ENCODE assay signal across 9 cellular contexts in genomic region chr17:50469005-50469605, GRCh38. TPM values are rescaled to one million over a fixed set of nuclear protein-coding genes. Genes with fewer than 3 reads are reported as not detected.
DNase-seq lines count a peak whose midpoint lies in the region; ATAC-seq and TF ChIP-seq lines count a peak whose summit lies in the region.
"Had no signal": no experiment of that assay in that cellular context is flagged by ENCODE, and none has a peak within 500 bp of the region (broad histone marks: within the 10 kb centered on the region; RNA-seq: fewer than 3 reads in every experiment).

No MANE protein-coding gene starts in this region.

- no peak overlapping the region for H3K9ac ChIP-seq in SK-N-SH
- H3K9ac ChIP-seq: parathyroid adenoma had no signal

- H3K36me3 Mint-ChIP-seq in activated CD4-positive, alpha-beta T cell treated with anti-CD3 and anti-CD28 coated beads, Interleukin-2, amount 10 ng/mL, durations not matched to agents 7 days and 5 days (ENCODE audit: low read depth): no peaks in the 10 kb centered on the region

- H3K4me2 ChIP-seq in SK-N-SH: peak overlapping the region; percentile 57; the same call in 1 of the 2 replicates

- peaks cover 0 to 17% of the 10 kb centered on the region in 2 experiments; a peak in 1 of 4 replicates for H3K4me1 ChIP-seq in SK-N-SH (ENCODE audit: control insufficient read depth in 1 of 2, insufficient read depth in 2 of 2, low read depth in 1 of 2, low read length in 1 of 2)
- H3K4me1 ChIP-seq in right cardiac atrium (ENCODE audit: control insufficient read depth, insufficient read depth, low read length): peaks cover 5% of the 10 kb centered on the region

- H3K27ac ChIP-seq in SK-N-SH (ENCODE audit: low read depth in 2 of 2, low read length in 1 of 2) (no peak overlapping the region), right cardiac atrium (ENCODE audit: low read length) (no peak overlapping the region)
- H3K27ac ChIP-seq: parathyroid adenoma had no signal

- peaks cover 14% of the 10 kb centered on the region for H3K27me3 Mint-ChIP-seq in activated CD4-positive, alpha-beta T cell treated with anti-CD3 and anti-CD28 coated beads, Interleukin-2, amount 10 ng/mL, durations not matched to agents 7 days and 5 days

- TF ChIP-seq EP300 in SK-N-SH (IDR thresholded peaks at IDR 0.05; ENCODE audit: borderline replicate concordance in 1 of 2, low read depth in 1 of 2, low read length in 1 of 2): no peak

- H3K79me2 ChIP-seq in SK-N-SH (ENCODE audit: insufficient read depth): no peaks in the 10 kb centered on the region
- H3K79me2 ChIP-seq: parathyroid adenoma had no signal

- H3K4me1 Mint-ChIP-seq in activated CD4-positive, alpha-beta T cell treated with anti-CD3 and anti-CD28 coated beads, Interleukin-2, amount 10 ng/mL, durations not matched to agents 7 days and 5 days: peaks cover 18% of the 10 kb centered on the region

- no peak for DNase-seq in AG10803 (ENCODE audit: low read depth)
- DNase-seq in SK-N-SH: peak; percentile 86
- peak in 1 of 3 donors; percentile 65 for DNase-seq in right cardiac atrium
- DNase-seq in posterior vena cava (ENCODE audit: low spot score): peak; percentile 75
- DNase-seq in cortex of kidney (lab: John Stamatoyannopoulos, UW): no peak
- DNase-seq in activated CD4-positive, alpha-beta T cell treated with anti-CD3 and anti-CD28 coated beads, Interleukin-2, amount 10 ng/mL, durations not matched to agents 7 days and 5 days: no peak
- DNase-seq in activated CD4-positive, alpha-beta T cell treated with anti-CD3 and anti-CD28 coated beads for 1 hour: no peak
- DNase-seq in NCI-H524 treated with DMSO at 0.1 percent for 48 hours (lab: John Stamatoyannopoulos, UW): no peak

- no peaks in the 10 kb centered on the region; the same call in 1 of the 2 replicates for H4K20me1 ChIP-seq in SK-N-SH (ENCODE audit: insufficient read depth)

- no peak for TF ChIP-seq RAD21 in SK-N-SH (IDR thresholded peaks at IDR 0.05; ENCODE audit: low read length)

- 32% methylated on average over 40 of the region's 51 CpGs for WGBS in SK-N-SH (ENCODE audit: low lambda C conversion rate)
- WGBS in right cardiac atrium: 6% methylated on average over 51 of the region's 51 CpGs

- no peaks in the 10 kb centered on the region for H3K9me2 ChIP-seq in SK-N-SH

- TF ChIP-seq CTCF in AG10803 (conservative IDR thresholded peaks at IDR 0.05; ENCODE audit: low read length): no peak
- no peak for TF ChIP-seq CTCF in SK-N-SH (IDR thresholded peaks at IDR 0.05)

- H3K9me3 ChIP-seq in SK-N-SH (no peaks in the 10 kb centered on the region), right cardiac atrium (ENCODE audit: control insufficient read depth, low read length) (no peaks in the 10 kb centered on the region)

- no peaks in the 10 kb centered on the region for H3F3A ChIP-seq in SK-N-SH (replicated peaks; ENCODE audit: insufficient read depth)

- no peak overlapping the region for H2AFZ ChIP-seq in SK-N-SH (ENCODE audit: low read depth)
- H2AFZ ChIP-seq: parathyroid adenoma had no signal

- H3K4me3 ChIP-seq in AG10803 (ENCODE audit: low read length) (peak overlapping the region; percentile 17), SK-N-SH (ENCODE audit: low read depth in 2 of 2, low read length in 1 of 2) (peak overlapping the region in 1 of 2 experiments; percentile 41; a peak in 2 of 4 replicates), right cardiac atrium (ENCODE audit: low read length) (peak overlapping the region; percentile 24)

- H3K4me3 Mint-ChIP-seq in activated CD4-positive, alpha-beta T cell treated with anti-CD3 and anti-CD28 coated beads, Interleukin-2, amount 10 ng/mL, durations not matched to agents 7 days and 5 days: no peak overlapping the region

- no peak overlapping the region for H3K27ac Mint-ChIP-seq in activated CD4-positive, alpha-beta T cell treated with anti-CD3 and anti-CD28 coated beads, Interleukin-2, amount 10 ng/mL, durations not matched to agents 7 days and 5 days

- no peaks in the 10 kb centered on the region for H3K36me3 ChIP-seq in SK-N-SH (replicated peaks in 1 of 2; ENCODE audit: control insufficient read depth in 1 of 2, insufficient read depth in 2 of 2, low read length in 1 of 2)

- POLR2A ChIA-PET in SK-N-SH (lab: Yijun Ruan, JAX): interaction anchor here (0.7 kb wide), 1 partner anchor 71 kb away, joined by 3 read pairs; no protein-coding TSS in a partner anchor
- POLR2A ChIA-PET in activated CD4-positive, alpha-beta T cell treated with anti-CD3 and anti-CD28 coated beads, Interleukin-2, amount 10 ng/mL, durations not matched to agents 7 days and 5 days (lab: Charles Lee): no interaction called here

- H3K27me3 ChIP-seq in SK-N-SH (ENCODE audit: insufficient read depth): no peaks in the 10 kb centered on the region
- H3K27me3 ChIP-seq in right cardiac atrium (ENCODE audit: control insufficient read depth, insufficient read depth): no peaks in the 10 kb centered on the region

- H3K9me3 Mint-ChIP-seq in activated CD4-positive, alpha-beta T cell treated with anti-CD3 and anti-CD28 coated beads, Interleukin-2, amount 10 ng/mL, durations not matched to agents 7 days and 5 days: no peaks in the 10 kb centered on the region

- intact Hi-C loops in right cardiac atrium (cut with DNase I) (no loop called here), posterior vena cava (cut with DNase I) (no loop called here)

- peak; percentile 4 to 7 for ATAC-seq in right cardiac atrium

- CTCF ChIA-PET in SK-N-SH (lab: Yijun Ruan, JAX): interaction anchor here (1.1 to 5.6 kb wide), 10 partner anchors 9 to 373 kb away, joined by 3 to 53 read pairs (median 5); partner anchors contain the start of genes LRRC59 and RSAD1
- CTCF ChIA-PET in activated CD4-positive, alpha-beta T cell treated with anti-CD3 and anti-CD28 coated beads, Interleukin-2, amount 10 ng/mL, durations not matched to agents 7 days and 5 days (lab: Charles Lee): interaction anchor here (1.0 kb wide), 1 partner anchor 9 kb away, joined by 3 read pairs; the partner anchor contains the start of gene RSAD1

TF ChIP-seq in SK-N-SH, 30 proteins besides CTCF, POLR2A, EP300 and RAD21:
- TF ChIP-seq RXRA (IDR thresholded peaks at IDR 0.05; ENCODE audit: borderline replicate concordance, low read depth): no peak
- TF ChIP-seq USF1 (IDR thresholded peaks at IDR 0.05; ENCODE audit: borderline replicate concordance, low read depth): no peak
- TF ChIP-seq, protein P1, sequence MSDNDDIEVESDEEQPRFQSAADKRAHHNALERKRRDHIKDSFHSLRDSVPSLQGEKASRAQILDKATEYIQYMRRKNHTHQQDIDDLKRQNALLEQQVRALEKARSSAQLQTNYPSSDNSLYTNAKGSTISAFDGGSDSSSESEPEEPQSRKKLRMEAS (IDR thresholded peaks at IDR 0.05; ENCODE audit: low read depth): no peak
- TF ChIP-seq MXI1 (IDR thresholded peaks at IDR 0.05; ENCODE audit: low read depth, low read length): 0 out of 2 replicates have a peak, but pooled peaks have one; percentile 40
- no peak for TF ChIP-seq FOXJ3 (CRISPR knock-in tag; IDR thresholded peaks at IDR 0.05)
- TF ChIP-seq PBX3 (IDR thresholded peaks at IDR 0.05): no peak

RNA-seq across cellular contexts. Expression of gene CHAD, which starts 0.4 kb away (rescaled TPM):
- polyA plus RNA-seq in SK-N-SH (2012; rRNA removed) (not detected in 2 replicates), right cardiac atrium (0.57 TPM)
- not detected in 2 replicates for polyA plus RNA-seq in SK-N-SH (2012; cell fraction: cytosol; rRNA removed)
- polyA plus RNA-seq in SK-N-SH (2012; cell fraction: nucleus; rRNA removed): 0.04 TPM in 1 of 2 replicates, not detected in the other
- total RNA-seq in right cardiac atrium (1 to 10 TPM in 1 of 4 donors, under 1 TPM in 3; 0.34 to 1.1 (median 0.53) TPM), posterior vena cava (under 1 TPM in 1 of 2 donors, not detected in 1; 0.46 TPM)
- not detected for total RNA-seq in activated CD4-positive, alpha-beta T cell treated with anti-CD3 and anti-CD28 coated beads, Interleukin-2, amount 10 ng/mL, durations not matched to agents 7 days and 5 days

RNA-seq across cellular contexts. Expression of gene RSAD1, which starts 9.6 kb away (rescaled TPM):
- polyA plus RNA-seq in SK-N-SH (2012; rRNA removed): 44.7 and 58.9 TPM in 2 replicates
- polyA plus RNA-seq in SK-N-SH (2012; cell fraction: cytosol; rRNA removed): 27.0 and 35.4 TPM in 2 replicates
- 171 and 180 TPM in 2 replicates for polyA plus RNA-seq in SK-N-SH (2012; cell fraction: nucleus; rRNA removed)
- 10 to 100 TPM; 27.8 to 38.5 (median 32.3) TPM for total RNA-seq in right cardiac atrium
- polyA plus RNA-seq in right cardiac atrium: 23.9 TPM
- total RNA-seq in posterior vena cava: 10 to 100 TPM; 24.9 to 25.4 TPM
- 10 to 100 TPM; 22.5 to 25.1 TPM for total RNA-seq in activated CD4-positive, alpha-beta T cell treated with anti-CD3 and anti-CD28 coated beads, Interleukin-2, amount 10 ng/mL, durations not matched to agents 7 days and 5 days

RNA-seq across cellular contexts. Expression of gene MYCBPAP, which starts 39.1 kb away (rescaled TPM):
- 2.4 and 4.4 TPM in 2 replicates for polyA plus RNA-seq in SK-N-SH (2012; rRNA removed)
- 1.8 and 1.9 TPM in 2 replicates for polyA plus RNA-seq in SK-N-SH (2012; cell fraction: cytosol; rRNA removed)
- polyA plus RNA-seq in SK-N-SH (2012; cell fraction: nucleus; rRNA removed): 17.3 and 17.7 TPM in 2 replicates
- total RNA-seq in right cardiac atrium: 1 to 10 TPM in 2 of 4 donors, under 1 TPM in 2; 0.57 to 1.9 (median 0.95) TPM
- polyA plus RNA-seq in right cardiac atrium: 0.88 TPM
- total RNA-seq in posterior vena cava: under 1 TPM; 0.29 to 0.69 TPM
- 1 to 10 TPM; 3.0 to 4.8 TPM for total RNA-seq in activated CD4-positive, alpha-beta T cell treated with anti-CD3 and anti-CD28 coated beads, Interleukin-2, amount 10 ng/mL, durations not matched to agents 7 days and 5 days

RNA-seq across cellular contexts. Expression of gene ACSF2, which starts 43.1 kb away (rescaled TPM):
- 46.6 and 49.5 TPM in 2 replicates for polyA plus RNA-seq in SK-N-SH (2012; rRNA removed)
- polyA plus RNA-seq in SK-N-SH (2012; cell fraction: cytosol; rRNA removed): 34.6 and 41.5 TPM in 2 replicates
- polyA plus RNA-seq in SK-N-SH (2012; cell fraction: nucleus; rRNA removed): 128 and 151 TPM in 2 replicates
- 100 to 1,000 TPM in 2 of 4 donors, 10 to 100 TPM in 2; 61.1 to 112 (median 96.7) TPM for total RNA-seq in right cardiac atrium
- 81.6 TPM for polyA plus RNA-seq in right cardiac atrium
- total RNA-seq in posterior vena cava: 10 to 100 TPM; 13.9 to 14.9 TPM
- total RNA-seq in activated CD4-positive, alpha-beta T cell treated with anti-CD3 and anti-CD28 coated beads, Interleukin-2, amount 10 ng/mL, durations not matched to agents 7 days and 5 days: 10 to 100 TPM; 24.5 to 31.4 TPM

Comparison
In these comparisons a context has a peak if more than half of its experiments do, and no peak if none do; other contexts are left out.
1. DNase-seq: peak in SK-N-SH (single experiment) and posterior vena cava (single experiment); none in AG10803 (single experiment), cortex of kidney (single experiment), activated CD4-positive, alpha-beta T cell treated with anti-CD3 and anti-CD28 coated beads, Interleukin-2, amount 10 ng/mL, durations not matched to agents 7 days and 5 days (single experiment), activated CD4-positive, alpha-beta T cell treated with anti-CD3 and anti-CD28 coated beads for 1 hour (single experiment) and NCI-H524 treated with DMSO at 0.1 percent for 48 hours (single experiment).